Comparison of ENCODE assay signal across 17 cellular contexts in the genomic region with DNA sequence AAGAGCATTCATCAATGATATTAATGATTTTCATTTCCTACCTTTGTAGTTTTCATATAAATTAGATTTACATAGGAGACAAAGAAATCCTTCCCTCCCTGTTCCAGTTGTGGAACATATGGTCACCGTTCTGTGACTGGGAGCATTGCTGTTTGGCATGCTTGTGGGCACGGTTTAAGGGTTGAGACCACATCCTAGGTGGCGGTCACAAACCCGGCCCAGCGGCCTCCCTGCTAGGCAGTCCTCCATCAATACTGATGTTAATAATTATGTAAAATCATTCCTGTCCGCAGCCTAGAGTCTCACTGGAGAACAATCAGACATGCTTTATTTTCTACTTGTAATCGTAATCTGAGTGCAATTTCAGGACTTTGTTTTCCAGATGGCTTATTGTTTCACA.
DNase-seq lines count a peak whose midpoint lies in the region; ATAC-seq lines count a peak whose summit lies in the region.
"Had no signal": no experiment of that assay in that cellular context is flagged by ENCODE, and none has a peak within 500 bp of the region (broad histone marks: within the 10 kb centered on the region; RNA-seq: fewer than 3 reads in every experiment).

No MANE protein-coding gene starts in this region.

- DNase-seq in NCI-H2171 treated with DMSO at 0.1 percent for 48 hours (lab: John Stamatoyannopoulos, UW) (peak; percentile 77), NCI-H2171 (lab: John Stamatoyannopoulos, UW) (no peak), NCI-H524 treated with DMSO at 0.1 percent for 48 hours (lab: John Stamatoyannopoulos, UW) (peak; percentile 37)
- no peak for DNase-seq in stimulated activated CD4-positive, alpha-beta T cell treated with anti-CD3 and anti-CD28 coated beads, Interleukin-1b, Interleukin-23, amount 100 ng/mL, for 48 hours
- DNase-seq: 8988T, Caco-2, GOT3, HFFc6, Karpas-422, NCI-H2029, NCI-H226 had no signal

- no peaks in the 10 kb centered on the region for H3K9me3 ChIP-seq in mesodermal cell (ENCODE audit: control insufficient read depth, low read length)
- H3K9me3 ChIP-seq: Caco-2 had no signal

- H3K27ac ChIP-seq in mesodermal cell (ENCODE audit: low read depth, low read length, severe bottlenecking) (peak overlapping the region; percentile 19), temporal lobe (ENCODE audit: low read depth, low read length) (peak overlapping the region; percentile 1)
- H3K27ac ChIP-seq: SK-N-MC had no signal

- WGBS in mesodermal cell (ENCODE audit: insufficient coverage in 2 of 2), 2 experiments: 100% methylated on average over 2 to 3 of the region's 7 CpGs

- no peaks in the 10 kb centered on the region for H3K4me1 ChIP-seq in mesodermal cell (ENCODE audit: control insufficient read depth, insufficient read depth, low read length, poor library complexity, severe bottlenecking)
- H3K4me1 ChIP-seq: Caco-2 had no signal

- H3K36me3 ChIP-seq in mesodermal cell (ENCODE audit: control insufficient read depth, insufficient read depth, low read length): no peaks in the 10 kb centered on the region

- ATAC-seq in GM18517 (IDR thresholded peaks at IDR 0.05; ENCODE audit: unreplicated experiment) (no peak), HG02884 (IDR thresholded peaks at IDR 0.05; ENCODE audit: unreplicated experiment) (no peak)
- ATAC-seq: GM12878 had no signal

- H3K4me3 ChIP-seq in mesodermal cell (ENCODE audit: extremely low read depth, insufficient read depth, low read length, poor library complexity, severe bottlenecking): no peak overlapping the region
- H3K4me3 ChIP-seq: GM12878, SK-N-MC had no signal

Comparison
In these comparisons a context has a peak if more than half of its experiments do, and no peak if none do; other contexts are left out.
1. DNase-seq: peak in NCI-H2171 treated with DMSO at 0.1 percent for 48 hours (single experiment) and NCI-H524 treated with DMSO at 0.1 percent for 48 hours (single experiment); none in NCI-H2171 (single experiment) and stimulated activated CD4-positive, alpha-beta T cell treated with anti-CD3 and anti-CD28 coated beads, Interleukin-1b, Interleukin-23, amount 100 ng/mL, for 48 hours (single experiment).